In genomic region chr6:154510144-154510905, GRCh38 we compare ENCODE assay signal across 1 cellular context.
TF ChIP-seq lines count a peak whose summit lies in the region.

Gene CNKSR3 (minus strand): TSS chr6:154510685. CDS start chr6:154510114, 571 bp downstream.

TF ChIP-seq in HepG2, 621 proteins besides CTCF, POLR2A, EP300 and RAD21 (continued from another document and continues in another):
- TF ChIP-seq ZHX2 (IDR thresholded peaks at IDR 0.05; ENCODE audit: low read depth) (no peak), ZHX2 (CRISPR knock-in tag; IDR thresholded peaks at IDR 0.05; ENCODE audit: borderline replicate concordance) (no peak), MEF2D (CRISPR knock-in tag; IDR thresholded peaks at IDR 0.05) (no peak), ZNF782 (CRISPR knock-in tag; IDR thresholded peaks at IDR 0.05; ENCODE audit: borderline replicate concordance) (peak; percentile 60), ZNF263 (CRISPR knock-in tag; IDR thresholded peaks at IDR 0.05) (no peak; the same call in none of the 2 replicates), ZNF501 (CRISPR knock-in tag; IDR thresholded peaks at IDR 0.05) (peak; percentile 83), TAF15 (IDR thresholded peaks at IDR 0.05; ENCODE audit: low read depth, low read length, poor library complexity, severe bottlenecking) (no peak), TBP (CRISPR knock-in tag; IDR thresholded peaks at IDR 0.05) (no peak; the same call in 1 of the 2 replicates), TCF7L2 (IDR thresholded peaks at IDR 0.05; ENCODE audit: low read depth, low read length) (no peak), ZBTB42 (CRISPR knock-in tag; IDR thresholded peaks at IDR 0.05) (peak; percentile 40; the same call in 1 of the 2 replicates), ZNF629 (CRISPR knock-in tag; conservative IDR thresholded peaks at IDR 0.05) (peak; percentile 34; the same call in 1 of the 2 replicates), ZNF772 (CRISPR knock-in tag; IDR thresholded peaks at IDR 0.05) (peak; percentile 70), SALL1 (CRISPR knock-in tag; IDR thresholded peaks at IDR 0.05) (peak; percentile 87; the same call in 1 of the 2 replicates), STAG1 (CRISPR knock-in tag; IDR thresholded peaks at IDR 0.05) (peak; percentile 11), SIN3B (IDR thresholded peaks at IDR 0.05; ENCODE audit: low read length) (no peak), RARG (CRISPR knock-in tag; IDR thresholded peaks at IDR 0.05; ENCODE audit: low read depth) (no peak), HDAC6 (IDR thresholded peaks at IDR 0.05; ENCODE audit: low read depth, low read length) (no peak), MAFF (IDR thresholded peaks at IDR 0.05; ENCODE audit: low read depth, low read length) (no peak), NR2C2 (CRISPR knock-in tag; IDR thresholded peaks at IDR 0.05; ENCODE audit: borderline replicate concordance) (no peak; the same call in 1 of the 2 replicates), RFXANK (CRISPR knock-in tag; IDR thresholded peaks at IDR 0.05) (peak; percentile 79; the same call in 1 of the 2 replicates), ZNF251 (CRISPR knock-in tag; IDR thresholded peaks at IDR 0.05) (no peak), NCOR1 (IDR thresholded peaks at IDR 0.05; ENCODE audit: borderline replicate concordance, low read length) (no peak; the same call in 1 of the 2 replicates), HMGA1 (CRISPR knock-in tag; conservative IDR thresholded peaks at IDR 0.05) (no peak), BRF2 (CRISPR knock-in tag; IDR thresholded peaks at IDR 0.05) (no peak; the same call in none of the 2 replicates), IRX3 (CRISPR knock-in tag; IDR thresholded peaks at IDR 0.05; ENCODE audit: borderline replicate concordance, low read depth) (peak; percentile 66), LBX2 (CRISPR knock-in tag; IDR thresholded peaks at IDR 0.05; ENCODE audit: borderline replicate concordance) (peak; percentile 94), ATRX (CRISPR knock-in tag; IDR thresholded peaks at IDR 0.05; ENCODE audit: borderline replicate concordance) (no peak), ZNF225 (CRISPR knock-in tag; IDR thresholded peaks at IDR 0.05) (peak; percentile 41; the same call in 1 of the 2 replicates), EEA1 (CRISPR knock-in tag; IDR thresholded peaks at IDR 0.05; ENCODE audit: borderline replicate concordance) (peak; percentile 86; the same call in 1 of the 2 replicates)
- TF ChIP-seq, protein P1, sequence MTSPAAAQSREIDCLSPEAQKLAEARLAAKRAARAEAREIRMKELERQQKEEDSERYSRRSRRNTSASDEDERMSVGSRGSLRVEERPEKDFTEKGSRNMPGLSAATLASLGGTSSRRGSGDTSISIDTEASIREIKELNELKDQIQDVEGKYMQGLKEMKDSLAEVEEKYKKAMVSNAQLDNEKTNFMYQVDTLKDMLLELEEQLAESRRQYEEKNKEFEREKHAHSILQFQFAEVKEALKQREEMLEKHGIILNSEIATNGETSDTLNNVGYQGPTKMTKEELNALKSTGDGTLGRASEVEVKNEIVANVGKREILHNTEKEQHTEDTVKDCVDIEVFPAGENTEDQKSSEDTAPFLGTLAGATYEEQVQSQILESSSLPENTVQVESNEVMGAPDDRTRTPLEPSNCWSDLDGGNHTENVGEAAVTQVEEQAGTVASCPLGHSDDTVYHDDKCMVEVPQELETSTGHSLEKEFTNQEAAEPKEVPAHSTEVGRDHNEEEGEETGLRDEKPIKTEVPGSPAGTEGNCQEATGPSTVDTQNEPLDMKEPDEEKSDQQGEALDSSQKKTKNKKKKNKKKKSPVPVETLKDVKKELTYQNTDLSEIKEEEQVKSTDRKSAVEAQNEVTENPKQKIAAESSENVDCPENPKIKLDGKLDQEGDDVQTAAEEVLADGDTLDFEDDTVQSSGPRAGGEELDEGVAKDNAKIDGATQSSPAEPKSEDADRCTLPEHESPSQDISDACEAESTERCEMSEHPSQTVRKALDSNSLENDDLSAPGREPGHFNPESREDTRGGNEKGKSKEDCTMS (CRISPR knock-in tag; conservative IDR thresholded peaks at IDR 0.05): no peak; the same call in 1 of the 2 replicates
- TF ChIP-seq, protein P2, sequence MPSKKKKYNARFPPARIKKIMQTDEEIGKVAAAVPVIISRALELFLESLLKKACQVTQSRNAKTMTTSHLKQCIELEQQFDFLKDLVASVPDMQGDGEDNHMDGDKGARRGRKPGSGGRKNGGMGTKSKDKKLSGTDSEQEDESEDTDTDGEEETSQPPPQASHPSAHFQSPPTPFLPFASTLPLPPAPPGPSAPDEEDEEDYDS (CRISPR knock-in tag; IDR thresholded peaks at IDR 0.05): peak; percentile 98
- TF ChIP-seq, protein P3, sequence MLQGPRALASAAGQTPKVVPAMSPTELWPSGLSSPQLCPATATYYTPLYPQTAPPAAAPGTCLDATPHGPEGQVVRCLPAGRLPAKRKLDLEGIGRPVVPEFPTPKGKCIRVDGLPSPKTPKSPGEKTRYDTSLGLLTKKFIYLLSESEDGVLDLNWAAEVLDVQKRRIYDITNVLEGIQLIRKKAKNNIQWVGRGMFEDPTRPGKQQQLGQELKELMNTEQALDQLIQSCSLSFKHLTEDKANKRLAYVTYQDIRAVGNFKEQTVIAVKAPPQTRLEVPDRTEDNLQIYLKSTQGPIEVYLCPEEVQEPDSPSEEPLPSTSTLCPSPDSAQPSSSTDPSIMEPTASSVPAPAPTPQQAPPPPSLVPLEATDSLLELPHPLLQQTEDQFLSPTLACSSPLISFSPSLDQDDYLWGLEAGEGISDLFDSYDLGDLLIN (CRISPR knock-in tag; IDR thresholded peaks at IDR 0.05; ENCODE audit: borderline replicate concordance): peak; percentile 46; the same call in 1 of the 2 replicates
- TF ChIP-seq, protein P4, sequence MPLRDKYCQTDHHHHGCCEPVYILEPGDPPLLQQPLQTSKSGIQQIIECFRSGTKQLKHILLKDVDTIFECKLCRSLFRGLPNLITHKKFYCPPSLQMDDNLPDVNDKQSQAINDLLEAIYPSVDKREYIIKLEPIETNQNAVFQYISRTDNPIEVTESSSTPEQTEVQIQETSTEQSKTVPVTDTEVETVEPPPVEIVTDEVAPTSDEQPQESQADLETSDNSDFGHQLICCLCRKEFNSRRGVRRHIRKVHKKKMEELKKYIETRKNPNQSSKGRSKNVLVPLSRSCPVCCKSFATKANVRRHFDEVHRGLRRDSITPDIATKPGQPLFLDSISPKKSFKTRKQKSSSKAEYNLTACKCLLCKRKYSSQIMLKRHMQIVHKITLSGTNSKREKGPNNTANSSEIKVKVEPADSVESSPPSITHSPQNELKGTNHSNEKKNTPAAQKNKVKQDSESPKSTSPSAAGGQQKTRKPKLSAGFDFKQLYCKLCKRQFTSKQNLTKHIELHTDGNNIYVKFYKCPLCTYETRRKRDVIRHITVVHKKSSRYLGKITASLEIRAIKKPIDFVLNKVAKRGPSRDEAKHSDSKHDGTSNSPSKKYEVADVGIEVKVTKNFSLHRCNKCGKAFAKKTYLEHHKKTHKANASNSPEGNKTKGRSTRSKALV (CRISPR knock-in tag; IDR thresholded peaks at IDR 0.05): peak; percentile 97
- TF ChIP-seq, protein P5, sequence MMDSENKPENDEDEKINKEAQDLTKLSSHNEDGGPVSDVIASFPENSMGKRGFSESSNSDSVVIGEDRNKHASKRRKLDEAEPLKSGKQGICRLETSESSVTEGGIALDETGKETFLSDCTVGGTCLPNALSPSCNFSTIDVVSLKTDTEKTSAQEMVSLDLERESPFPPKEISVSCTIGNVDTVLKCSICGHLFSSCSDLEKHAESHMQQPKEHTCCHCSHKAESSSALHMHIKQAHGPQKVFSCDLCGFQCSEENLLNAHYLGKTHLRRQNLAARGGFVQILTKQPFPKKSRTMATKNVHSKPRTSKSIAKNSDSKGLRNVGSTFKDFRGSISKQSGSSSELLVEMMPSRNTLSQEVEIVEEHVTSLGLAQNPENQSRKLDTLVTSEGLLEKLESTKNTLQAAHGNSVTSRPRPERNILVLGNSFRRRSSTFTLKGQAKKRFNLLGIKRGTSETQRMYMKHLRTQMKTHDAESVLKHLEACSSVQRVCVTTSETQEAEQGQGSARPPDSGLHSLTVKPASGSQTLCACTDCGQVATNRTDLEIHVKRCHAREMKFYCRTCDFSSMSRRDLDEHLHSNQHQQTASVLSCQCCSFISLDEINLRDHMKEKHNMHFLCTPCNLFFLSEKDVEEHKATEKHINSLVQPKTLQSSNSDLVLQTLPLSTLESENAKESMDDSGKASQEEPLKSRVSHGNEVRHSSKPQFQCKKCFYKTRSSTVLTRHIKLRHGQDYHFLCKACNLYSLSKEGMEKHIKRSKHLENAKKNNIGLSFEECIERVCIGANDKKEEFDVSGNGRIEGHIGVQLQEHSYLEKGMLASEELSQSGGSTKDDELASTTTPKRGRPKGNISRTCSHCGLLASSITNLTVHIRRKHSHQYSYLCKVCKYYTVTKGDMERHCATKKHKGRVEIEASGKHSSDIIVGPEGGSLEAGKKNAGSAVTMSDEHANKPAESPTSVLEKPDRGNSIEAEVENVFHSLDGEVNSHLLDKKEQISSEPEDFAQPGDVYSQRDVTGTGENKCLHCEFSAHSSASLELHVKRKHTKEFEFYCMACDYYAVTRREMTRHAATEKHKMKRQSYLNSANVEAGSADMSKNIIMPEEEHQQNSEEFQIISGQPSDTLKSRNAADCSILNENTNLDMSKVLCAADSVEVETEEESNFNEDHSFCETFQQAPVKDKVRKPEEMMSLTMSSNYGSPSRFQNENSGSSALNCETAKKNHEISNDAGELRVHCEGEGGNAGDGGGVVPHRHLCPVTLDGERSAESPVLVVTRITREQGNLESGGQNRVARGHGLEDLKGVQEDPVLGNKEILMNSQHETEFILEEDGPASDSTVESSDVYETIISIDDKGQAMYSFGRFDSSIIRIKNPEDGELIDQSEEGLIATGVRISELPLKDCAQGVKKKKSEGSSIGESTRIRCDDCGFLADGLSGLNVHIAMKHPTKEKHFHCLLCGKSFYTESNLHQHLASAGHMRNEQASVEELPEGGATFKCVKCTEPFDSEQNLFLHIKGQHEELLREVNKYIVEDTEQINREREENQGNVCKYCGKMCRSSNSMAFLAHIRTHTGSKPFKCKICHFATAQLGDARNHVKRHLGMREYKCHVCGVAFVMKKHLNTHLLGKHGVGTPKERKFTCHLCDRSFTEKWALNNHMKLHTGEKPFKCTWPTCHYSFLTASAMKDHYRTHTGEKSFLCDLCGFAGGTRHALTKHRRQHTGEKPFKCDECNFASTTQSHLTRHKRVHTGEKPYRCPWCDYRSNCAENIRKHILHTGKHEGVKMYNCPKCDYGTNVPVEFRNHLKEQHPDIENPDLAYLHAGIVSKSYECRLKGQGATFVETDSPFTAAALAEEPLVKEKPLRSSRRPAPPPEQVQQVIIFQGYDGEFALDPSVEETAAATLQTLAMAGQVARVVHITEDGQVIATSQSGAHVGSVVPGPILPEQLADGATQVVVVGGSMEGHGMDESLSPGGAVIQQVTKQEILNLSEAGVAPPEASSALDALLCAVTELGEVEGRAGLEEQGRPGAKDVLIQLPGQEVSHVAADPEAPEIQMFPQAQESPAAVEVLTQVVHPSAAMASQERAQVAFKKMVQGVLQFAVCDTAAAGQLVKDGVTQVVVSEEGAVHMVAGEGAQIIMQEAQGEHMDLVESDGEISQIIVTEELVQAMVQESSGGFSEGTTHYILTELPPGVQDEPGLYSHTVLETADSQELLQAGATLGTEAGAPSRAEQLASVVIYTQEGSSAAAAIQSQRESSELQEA (CRISPR knock-in tag; IDR thresholded peaks at IDR 0.05; ENCODE audit: not compliant biosample characterization): peak; percentile 83
